8 cellular contexts compared by ENCODE assay signal in the genomic region with DNA sequence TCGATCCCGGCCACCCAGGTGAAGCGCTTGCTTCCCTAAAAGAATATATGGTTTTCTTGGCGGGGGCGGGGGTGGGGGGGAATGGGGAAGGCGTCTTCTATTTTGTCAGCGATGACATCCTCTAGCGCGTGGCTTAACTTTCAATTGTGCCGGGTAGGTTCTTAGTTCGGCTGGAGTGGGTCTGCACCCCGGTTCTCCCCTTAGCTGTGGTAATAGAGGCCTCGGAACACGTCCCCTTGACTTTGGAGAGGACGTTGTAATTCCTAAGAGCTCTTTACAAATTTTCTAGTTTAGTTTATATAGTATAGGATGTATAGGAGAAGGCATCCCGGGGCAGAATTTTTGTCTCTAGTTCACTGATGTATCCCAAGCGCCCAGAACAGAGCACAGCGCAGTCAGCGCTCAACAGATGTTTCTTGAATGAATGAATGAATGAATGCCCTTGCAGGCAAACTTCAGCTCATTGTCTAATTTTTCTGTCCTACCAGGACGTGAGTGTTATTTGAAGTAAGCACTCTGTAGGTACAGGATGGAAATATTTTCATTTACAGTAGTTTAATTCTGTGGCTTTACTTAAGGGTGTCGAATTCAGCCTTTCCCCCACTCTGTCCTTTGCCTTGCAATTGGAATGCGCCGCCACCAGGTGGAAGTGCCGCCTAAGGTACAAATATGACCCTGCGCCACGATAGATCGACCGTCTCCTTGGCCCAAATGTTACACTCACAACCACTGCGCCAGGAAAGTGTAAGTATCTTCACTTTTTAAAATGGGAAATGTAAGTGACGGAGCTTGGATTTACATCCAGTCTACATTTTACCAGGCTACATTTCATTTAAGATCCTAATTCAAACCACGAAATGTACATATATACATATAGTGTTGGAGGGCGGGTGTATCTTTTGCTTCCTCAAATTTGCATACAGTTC. TPM values are rescaled to one million over a fixed set of nuclear protein-coding genes. Genes with fewer than 3 reads are reported as not detected.
DNase-seq lines count a peak whose midpoint lies in the region; ATAC-seq and TF ChIP-seq lines count a peak whose summit lies in the region.

No MANE protein-coding gene starts in this region.

- CTCF ChIA-PET in Panc1 (lab: Charles Lee): interaction anchor here (0.6 to 0.7 kb wide), 2 partner anchors 52 to 100 kb away, joined by 3 to 4 read pairs; no protein-coding TSS in a partner anchor

- in situ Hi-C loops in Panc1 (cut with HindIII; ENCODE audit: low pct_unique_long_range_greater_than_20kb, low sequenced_read_pairs): no loop called here

- H3K27ac ChIP-seq in Panc1 (ENCODE audit: low read length): peak overlapping the region; percentile 29; the same call in 1 of the 2 replicates

- H3K4me1 ChIP-seq in Panc1 (ENCODE audit: control insufficient read depth, insufficient read depth, low read length): peaks cover 4% of the 10 kb centered on the region; the same call in 1 of the 2 replicates

- no peak for TF ChIP-seq EP300 in Ishikawa (IDR thresholded peaks at IDR 0.05; ENCODE audit: borderline replicate concordance)

- TF ChIP-seq RAD21 in Ishikawa (IDR thresholded peaks at IDR 0.05; ENCODE audit: low read depth): peak; percentile 96

- peak overlapping the region; percentile 89 to 100 (median 98) for H3K27ac Mint-ChIP-seq in naive thymus-derived CD8-positive, alpha-beta T cell
- H3K27ac Mint-ChIP-seq in stimulated activated memory B cell treated with anti-CD40 and anti-IgM and Interleukin-4, amounts not matched to agents 10 μg/mL and 1 μg/mL and 100 μg/mL, for 72 hours: peak overlapping the region; percentile 90

- H3K4me1 Mint-ChIP-seq in naive thymus-derived CD8-positive, alpha-beta T cell: peaks cover 18 to 44% (median 39%) of the 10 kb centered on the region in 4 donors
- H3K4me1 Mint-ChIP-seq in stimulated activated memory B cell treated with anti-CD40 and anti-IgM and Interleukin-4, amounts not matched to agents 10 μg/mL and 1 μg/mL and 100 μg/mL, for 72 hours: peaks cover 31% of the 10 kb centered on the region

- DNase-seq in DMS53 treated with DMSO at 0.1 percent for 48 hours (lab: John Stamatoyannopoulos, UW; ENCODE audit: unreplicated experiment) (peak; percentile 47), Panc1 (ENCODE audit: low read depth, low spot score) (peak; percentile 68), fibroblast of peridontal ligament (ENCODE audit: extremely low read depth) (peak; percentile 83)
- peak; percentile 43 to 53 for DNase-seq in activated T-helper 1 cell treated with anti-CD3 and anti-CD28 coated beads, Interleukin-2, amount 50 U/mL, for 16 hours (ENCODE audit: low read depth in 1 of 2, low spot score in 1 of 2)
- DNase-seq in naive thymus-derived CD8-positive, alpha-beta T cell: peak; percentile 59 to 89 (median 74)

- peaks cover 0 to 22% (median 0%) of the 10 kb centered on the region in 3 donors for H3K36me3 Mint-ChIP-seq in naive thymus-derived CD8-positive, alpha-beta T cell
- peaks cover 10% of the 10 kb centered on the region for H3K36me3 Mint-ChIP-seq in stimulated activated memory B cell treated with anti-CD40 and anti-IgM and Interleukin-4, amounts not matched to agents 10 μg/mL and 1 μg/mL and 100 μg/mL, for 72 hours

- peak; percentile 73 for ATAC-seq in GM21717 (IDR thresholded peaks at IDR 0.05; ENCODE audit: unreplicated experiment)
- peak; percentile 90 for ATAC-seq in Panc1
- peak; percentile 75 to 76 for ATAC-seq in naive thymus-derived CD8-positive, alpha-beta T cell
- peak; percentile 91 for ATAC-seq in stimulated activated memory B cell treated with anti-CD40 and anti-IgM and Interleukin-4, amounts not matched to agents 10 μg/mL and 1 μg/mL and 100 μg/mL, for 72 hours

- intact Hi-C loops in Panc1 (cut with micrococcal nuclease; ENCODE audit: unreplicated experiment): loop anchor here (1.0 kb wide), 1 partner anchor 100 kb away; no protein-coding TSS in a partner anchor

- POLR2A ChIA-PET in Panc1 (lab: Charles Lee): no interaction called here
- POLR2A ChIA-PET in naive thymus-derived CD8-positive, alpha-beta T cell (lab: Charles Lee): interaction anchor here (0.6 to 4.7 kb wide), 6 partner anchors 10 to 134 kb away, joined by 3 to 38 read pairs (median 4); a partner anchor contains a TSS

- no peaks in the 10 kb centered on the region for H3K9me3 ChIP-seq in Panc1 (ENCODE audit: control insufficient read depth, insufficient read depth, low read depth, low read length)

- no peaks in the 10 kb centered on the region for H3K9me3 Mint-ChIP-seq in naive thymus-derived CD8-positive, alpha-beta T cell
- no peaks in the 10 kb centered on the region for H3K9me3 Mint-ChIP-seq in stimulated activated memory B cell treated with anti-CD40 and anti-IgM and Interleukin-4, amounts not matched to agents 10 μg/mL and 1 μg/mL and 100 μg/mL, for 72 hours

- H3K36me3 ChIP-seq in Panc1 (ENCODE audit: control insufficient read depth, insufficient read depth, low read length): peaks cover 4% of the 10 kb centered on the region; the same call in 1 of the 2 replicates

- H3K4me3 ChIP-seq in Panc1 (ENCODE audit: low read depth in 2 of 2, low read length in 2 of 2): peak overlapping the region; percentile 79 to 80

- peak; percentile 83 for TF ChIP-seq CTCF in Panc1 (IDR thresholded peaks at IDR 0.05)

- no peaks in the 10 kb centered on the region for H3K27me3 ChIP-seq in Panc1 (ENCODE audit: control insufficient read depth, insufficient read depth, low read length)

- peak overlapping the region; percentile 93 to 100 (median 100) for H3K4me3 Mint-ChIP-seq in naive thymus-derived CD8-positive, alpha-beta T cell
- H3K4me3 Mint-ChIP-seq in stimulated activated memory B cell treated with anti-CD40 and anti-IgM and Interleukin-4, amounts not matched to agents 10 μg/mL and 1 μg/mL and 100 μg/mL, for 72 hours: peak overlapping the region; percentile 89

- BruUV-seq in Panc1 (replicated peaks; lab: Mats Ljungman, UMichigan): no TSS peak

- H3K27me3 Mint-ChIP-seq in naive thymus-derived CD8-positive, alpha-beta T cell: no peaks in the 10 kb centered on the region
- H3K27me3 Mint-ChIP-seq in stimulated activated memory B cell treated with anti-CD40 and anti-IgM and Interleukin-4, amounts not matched to agents 10 μg/mL and 1 μg/mL and 100 μg/mL, for 72 hours: no peaks in the 10 kb centered on the region

TF ChIP-seq in Ishikawa, 13 proteins besides CTCF, POLR2A, EP300 and RAD21:
- TF ChIP-seq TEAD4 (IDR thresholded peaks at IDR 0.05): no peak
- TF ChIP-seq, protein P1, sequence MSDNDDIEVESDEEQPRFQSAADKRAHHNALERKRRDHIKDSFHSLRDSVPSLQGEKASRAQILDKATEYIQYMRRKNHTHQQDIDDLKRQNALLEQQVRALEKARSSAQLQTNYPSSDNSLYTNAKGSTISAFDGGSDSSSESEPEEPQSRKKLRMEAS (IDR thresholded peaks at IDR 0.05): 0 out of 2 replicates have a peak, but pooled peaks have one; percentile 20

RNA-seq across cellular contexts. Expression of a gene that starts 0.8 kb away (rescaled TPM):
- 24.7 TPM for total RNA-seq in Panc1 (2021; ENCODE audit: unreplicated experiment)
- 14.1 TPM for polyA plus RNA-seq in Panc1 (2012; ENCODE audit: insufficient read length)
- total RNA-seq in naive thymus-derived CD8-positive, alpha-beta T cell: 10 to 100 TPM; 21.7 to 21.8 TPM
- polyA plus RNA-seq in naive thymus-derived CD8-positive, alpha-beta T cell: 10 to 100 TPM; 29.6 to 41.1 (median 37.3) TPM

RNA-seq across cellular contexts. Expression of a gene that starts 31.0 kb away (rescaled TPM):
- total RNA-seq in Panc1 (2021; ENCODE audit: unreplicated experiment): 0.21 TPM
- polyA plus RNA-seq in Panc1 (2012; ENCODE audit: insufficient read length): 0.10 TPM
- under 1 TPM; 0.19 to 0.23 TPM for total RNA-seq in naive thymus-derived CD8-positive, alpha-beta T cell
- under 1 TPM in 2 of 3 donors, not detected in 1; 0.05 to 0.21 TPM for polyA plus RNA-seq in naive thymus-derived CD8-positive, alpha-beta T cell

Comparison
In these comparisons a context has a peak if more than half of its experiments do, and no peak if none do; other contexts are left out.
1. Peak in every context shown above with its lines: DNase-seq, ATAC-seq, H3K4me3 ChIP-seq and H3K27ac ChIP-seq.